Comparison of ENCODE assay signal across 23 cellular contexts in genomic region chr17:82547981-82548380, GRCh38. TPM values are rescaled to one million over a fixed set of nuclear protein-coding genes. Genes with fewer than 3 reads are reported as not detected.
A peak's percentile ranks its signal among the peaks of the same experiment; 100 is the strongest.
DNase-seq lines count a peak whose midpoint lies in the region; ATAC-seq, FAIRE-seq and TF ChIP-seq lines count a peak whose summit lies in the region.
"Had no signal": no experiment of that assay in that cellular context is flagged by ENCODE, and none has a peak within 500 bp of the region (broad histone marks: within the 10 kb centered on the region; RNA-seq: fewer than 3 reads in every experiment).

No MANE protein-coding gene starts in this region.

- peaks cover 12 to 66% (median 28%) of the 10 kb centered on the region in 4 donors for H3K4me1 Mint-ChIP-seq in CD4-positive, CD25-positive, alpha-beta regulatory T cell
- peaks cover 27% of the 10 kb centered on the region for H3K4me1 Mint-ChIP-seq in nephron progenitor cell

- H3K27ac Mint-ChIP-seq in CD4-positive, CD25-positive, alpha-beta regulatory T cell, result peak overlapping the region in 2 of 3 donors; percentile 46 to 75
- H3K27ac Mint-ChIP-seq in nephron progenitor cell, result peak overlapping the region; percentile 77
- H3K27ac Mint-ChIP-seq: activated CD4-positive, alpha-beta memory T cell treated with anti-CD3 and anti-CD28 coated beads, Interleukin-2, amount 10 ng/mL, durations not matched to agents 7 days and 5 days; HFFc6; T-helper 1 cell treated with Interleukin-12 subunit alpha and Interleukin-12 subunit beta and Interleukin-4 antibody, amounts not matched to agents 30 μg/mL and 1 μg/mL, for 36 hours had no signal

- no TSS peak for BruUV-seq in K562 (replicated peaks; lab: Mats Ljungman, UMichigan)

- DNase-seq in CD4-positive, CD25-positive, alpha-beta regulatory T cell, result no peak
- no peak for DNase-seq in K562 (ENCODE audit: extremely low read depth in 1 of 4, low spot score in 3 of 4)
- no peak for DNase-seq in nephron progenitor cell
- DNase-seq in amniotic stem cell (lab: John Stamatoyannopoulos, UW), result no peak
- DNase-seq: activated CD4-positive, alpha-beta memory T cell treated with anti-CD3 and anti-CD28 coated beads, Interleukin-2, amount 10 ng/mL, durations not matched to agents 7 days and 5 days; activated CD4-positive, CD25-positive, alpha-beta regulatory T cell treated with anti-CD3 and anti-CD28 coated beads, Interleukin-2, amount 50 U/mL, for 72 hours; activated CD8-positive, alpha-beta memory T cell treated with anti-CD3 and anti-CD28 coated beads, Interleukin-2, amount 50 U/mL, for 48 hours; activated gamma-delta T cell; effector memory CD4-positive, alpha-beta T cell; GM23248; HFFc6; NCI-H446; NCI-H82 had no signal

- no peaks in the 10 kb centered on the region for H3K27me3 ChIP-seq in CD4-positive, CD25-positive, alpha-beta regulatory T cell (ENCODE audit: control insufficient read depth, insufficient read depth, low read length)
- no peaks in the 10 kb centered on the region for H3K27me3 ChIP-seq in K562 (ENCODE audit: control insufficient read depth in 2 of 2, insufficient read depth in 2 of 2, low read length in 2 of 2)
- H3K27me3 ChIP-seq: adrenal gland had no signal

- H3K9me1 ChIP-seq in K562 (ENCODE audit: control insufficient read depth, insufficient read depth, low read length), result peaks cover 4% of the 10 kb centered on the region

- intact Hi-C loops in K562 (cut with micrococcal nuclease), result no loop called here

- peak overlapping the region; percentile 42 for H3K27ac ChIP-seq in 22Rv1
- no peak overlapping the region for H3K27ac ChIP-seq in CD4-positive, CD25-positive, alpha-beta regulatory T cell (ENCODE audit: insufficient read depth, low read length, poor library complexity, severe bottlenecking)
- H3K27ac ChIP-seq in K562 (ENCODE audit: extremely low read depth, low read depth, low read length), result peak overlapping the region; percentile 3; the same call in 1 of the 3 replicates
- H3K27ac ChIP-seq: GM23248 had no signal

- no peak overlapping the region for H2AFZ ChIP-seq in K562 (ENCODE audit: low read depth, low read length)
- H2AFZ ChIP-seq: GM23248 had no signal

- H3K9ac ChIP-seq in K562 (ENCODE audit: insufficient read depth in 1 of 2, low read depth in 2 of 2, low read length in 2 of 2), result no peak overlapping the region; a peak in 1 of 4 replicates
- H3K9ac ChIP-seq: GM23248 had no signal

- in situ Hi-C loops in K562 (cut with MboI), result no loop called here

- peaks cover 7% of the 10 kb centered on the region for H3K4me1 ChIP-seq in CD4-positive, CD25-positive, alpha-beta regulatory T cell (ENCODE audit: control insufficient read depth, insufficient read depth, low read length, poor library complexity, severe bottlenecking)
- H3K4me1 ChIP-seq in K562 (replicated peaks in 1 of 2; ENCODE audit: control insufficient read depth in 2 of 2, insufficient read depth in 2 of 2, low read length in 2 of 2), result peaks cover 13 to 23% of the 10 kb centered on the region in 2 experiments; a peak in 4 of 5 replicates

- no peaks in the 10 kb centered on the region for H3K36me3 ChIP-seq in CD4-positive, CD25-positive, alpha-beta regulatory T cell (ENCODE audit: control insufficient read depth, insufficient read depth, low read length)
- H3K36me3 ChIP-seq in K562 (ENCODE audit: control insufficient read depth, insufficient read depth, low read length), result peaks cover 43% of the 10 kb centered on the region; the same call in 2 of the 3 replicates
- H3K36me3 ChIP-seq: adrenal gland had no signal

- WGBS in K562 (ENCODE audit: insufficient coverage, low coverage, missing lambda C conversion rate), result 66% methylated on average over 4 of the region's 4 CpGs

- H3K4me3 Mint-ChIP-seq in CD4-positive, CD25-positive, alpha-beta regulatory T cell, result no peak overlapping the region
- H3K4me3 Mint-ChIP-seq in nephron progenitor cell, result no peak overlapping the region
- H3K4me3 Mint-ChIP-seq: activated CD4-positive, alpha-beta memory T cell treated with anti-CD3 and anti-CD28 coated beads, Interleukin-2, amount 10 ng/mL, durations not matched to agents 7 days and 5 days; brain; HFFc6; T-helper 1 cell treated with Interleukin-12 subunit alpha and Interleukin-12 subunit beta and Interleukin-4 antibody, amounts not matched to agents 30 μg/mL and 1 μg/mL, for 36 hours had no signal

- POLR2A ChIA-PET in K562 (lab: Yijun Ruan, JAX), result interaction anchor here (0.7 to 1.8 kb wide), 3 partner anchors 11 to 33 kb away, joined by 3 to 5 read pairs (median 4); no protein-coding TSS in a partner anchor

- TF ChIP-seq CTCF in 22Rv1 (IDR thresholded peaks at IDR 0.05) (no peak), K562 (IDR thresholded peaks at IDR 0.05 in 2 of 3, conservative IDR thresholded peaks at IDR 0.05 in 1 of 3; ENCODE audit: insufficient read depth in 2 of 3, low read depth in 1 of 3, low read length in 3 of 3) (no peak), nephron progenitor cell (IDR thresholded peaks at IDR 0.05) (no peak)

- no peak for TF ChIP-seq EP300 in K562 (IDR thresholded peaks at IDR 0.05; ENCODE audit: low read length)

- CTCF ChIA-PET in K562 (lab: Yijun Ruan, JAX; ENCODE audit: low intra/inter-chr PET ratio), result no interaction called here

- ATAC-seq in CD4-positive, CD25-positive, alpha-beta regulatory T cell (ENCODE audit: low read depth in 2 of 2), result no peak
- no peak for ATAC-seq in K562
- ATAC-seq in GM18520 (IDR thresholded peaks at IDR 0.05; ENCODE audit: unreplicated experiment), result no peak
- ATAC-seq in GM21367 (IDR thresholded peaks at IDR 0.05; ENCODE audit: unreplicated experiment), result no peak
- ATAC-seq: GM12878 had no signal

- H3K4me3 ChIP-seq in CD4-positive, CD25-positive, alpha-beta regulatory T cell (ENCODE audit: low read depth, low read length), result no peak overlapping the region
- H3K4me3 ChIP-seq in K562, result no peak overlapping the region
- H3K4me3 ChIP-seq: adrenal gland, GM12878, GM23248, lung had no signal

- no peak for TF ChIP-seq RAD21 in K562 (CRISPR knock-in tag; conservative IDR thresholded peaks at IDR 0.05 in 1 of 2, IDR thresholded peaks at IDR 0.05 in 1 of 2)

- H3K9me3 ChIP-seq in CD4-positive, CD25-positive, alpha-beta regulatory T cell (ENCODE audit: control insufficient read depth in 2 of 2, low read length in 2 of 2), result no peaks in the 10 kb centered on the region
- no peaks in the 10 kb centered on the region for H3K9me3 ChIP-seq in K562 (replicated peaks; ENCODE audit: control insufficient read depth, insufficient read depth, low read depth, low read length)
- H3K9me3 ChIP-seq: adrenal gland had no signal

- FAIRE-seq in K562 (lab: Jason Lieb, UNC), result no peak
- FAIRE-seq: GM12878, TTC549 had no signal

- TF ChIP-seq POLR2A in K562 (conservative IDR thresholded peaks at IDR 0.05), result no peak

- H4K20me1 ChIP-seq in K562 (replicated peaks; ENCODE audit: control insufficient read depth, insufficient read depth, low read length), result peaks cover 47% of the 10 kb centered on the region

- peaks cover 96% of the 10 kb centered on the region for H3K79me2 ChIP-seq in K562 (ENCODE audit: control insufficient read depth, insufficient read depth, low read length)

- peak overlapping the region; percentile 30 for H3K4me2 ChIP-seq in K562 (ENCODE audit: insufficient read depth, low read length)

- H3K9me3 Mint-ChIP-seq in CD4-positive, CD25-positive, alpha-beta regulatory T cell, result no peaks in the 10 kb centered on the region
- peaks cover 45% of the 10 kb centered on the region for H3K9me3 Mint-ChIP-seq in nephron progenitor cell
- H3K9me3 Mint-ChIP-seq: activated CD4-positive, alpha-beta memory T cell treated with anti-CD3 and anti-CD28 coated beads, Interleukin-2, amount 10 ng/mL, durations not matched to agents 7 days and 5 days; HFFc6; T-helper 1 cell treated with Interleukin-12 subunit alpha and Interleukin-12 subunit beta and Interleukin-4 antibody, amounts not matched to agents 30 μg/mL and 1 μg/mL, for 36 hours had no signal

- no peaks in the 10 kb centered on the region for H3K36me3 Mint-ChIP-seq in CD4-positive, CD25-positive, alpha-beta regulatory T cell
- peaks cover 49% of the 10 kb centered on the region for H3K36me3 Mint-ChIP-seq in nephron progenitor cell (ENCODE audit: low read depth)

- H3K27me3 Mint-ChIP-seq in CD4-positive, CD25-positive, alpha-beta regulatory T cell, result no peaks in the 10 kb centered on the region
- H3K27me3 Mint-ChIP-seq in nephron progenitor cell (ENCODE audit: low read depth, poor library complexity), result no peaks in the 10 kb centered on the region
- H3K27me3 Mint-ChIP-seq: activated CD4-positive, alpha-beta memory T cell treated with anti-CD3 and anti-CD28 coated beads, Interleukin-2, amount 10 ng/mL, durations not matched to agents 7 days and 5 days; brain; progenitor cell of endocrine pancreas had no signal

RNA-seq across cellular contexts. Expression of gene FOXK2, which starts 28.4 kb away (rescaled TPM):
- total RNA-seq in CD4-positive, CD25-positive, alpha-beta regulatory T cell, result 55.6 TPM
- polyA plus RNA-seq in CD4-positive, CD25-positive, alpha-beta regulatory T cell, result 1 to 10 TPM; 2.2 to 4.9 (median 3.8) TPM
- total RNA-seq in K562 (2011; cell fraction: chromatin; rRNA removed; ENCODE audit: low replicate concordance), result 166 and 251 TPM in 2 replicates
- total RNA-seq in K562 (2011; cell fraction: nucleolus; rRNA removed), result 125 and 127 TPM in 2 replicates
- 127 and 131 TPM in 2 replicates for total RNA-seq in K562 (2011; cell fraction: nucleoplasm; rRNA removed)
- total RNA-seq in K562 (2014; rRNA removed) (41.5 and 56.9 TPM in 2 replicates), K562 (2014; rRNA removed; fragmentation: Illumina TruSeq; extraction: Trizol) (41.2 and 44.1 TPM in 2 replicates), K562 (2015; rRNA removed; fragmentation: Illumina TruSeq; extraction: Trizol) (52.0 and 52.4 TPM in 2 replicates), K562 (2021) (86.0 and 93.2 TPM in 2 replicates)
- polyA plus RNA-seq in K562 (2011; rRNA removed) (47.2 and 52.2 TPM in 2 replicates), K562 (2014; fragmentation: Illumina TruSeq; extraction: Trizol) (56.1 and 65.8 TPM in 2 replicates), K562 (2014; fragmentation: Nextera tagmentation; extraction: Ambion mirVana) (1 to 10 TPM; 3.0 to 4.2 TPM), K562 (2014; rRNA removed) (39.6 and 41.9 TPM in 2 replicates)
- polyA plus RNA-seq in K562 (2011; cell fraction: cytosol; rRNA removed), result 38.3 and 50.0 TPM in 2 replicates
- polyA plus RNA-seq in K562 (2011; cell fraction: nucleus; rRNA removed), result 35.3 and 49.9 TPM in 2 replicates
- 36.6 and 41.2 TPM in 2 replicates for polyA plus RNA-seq in K562 (2012)
- 40.7 and 56.5 TPM in 2 replicates for polyA minus RNA-seq in K562 (2011; rRNA and poly(A)+ RNA removed)
- polyA minus RNA-seq in K562 (2011; cell fraction: cytosol; rRNA and poly(A)+ RNA removed), result 73.7 and 76.9 TPM in 2 replicates
- polyA minus RNA-seq in K562 (2011; cell fraction: nucleus; rRNA and poly(A)+ RNA removed), result 35.9 and 60.9 TPM in 2 replicates
